ENCODE assay signal across 8 cellular contexts in the genomic region with DNA sequence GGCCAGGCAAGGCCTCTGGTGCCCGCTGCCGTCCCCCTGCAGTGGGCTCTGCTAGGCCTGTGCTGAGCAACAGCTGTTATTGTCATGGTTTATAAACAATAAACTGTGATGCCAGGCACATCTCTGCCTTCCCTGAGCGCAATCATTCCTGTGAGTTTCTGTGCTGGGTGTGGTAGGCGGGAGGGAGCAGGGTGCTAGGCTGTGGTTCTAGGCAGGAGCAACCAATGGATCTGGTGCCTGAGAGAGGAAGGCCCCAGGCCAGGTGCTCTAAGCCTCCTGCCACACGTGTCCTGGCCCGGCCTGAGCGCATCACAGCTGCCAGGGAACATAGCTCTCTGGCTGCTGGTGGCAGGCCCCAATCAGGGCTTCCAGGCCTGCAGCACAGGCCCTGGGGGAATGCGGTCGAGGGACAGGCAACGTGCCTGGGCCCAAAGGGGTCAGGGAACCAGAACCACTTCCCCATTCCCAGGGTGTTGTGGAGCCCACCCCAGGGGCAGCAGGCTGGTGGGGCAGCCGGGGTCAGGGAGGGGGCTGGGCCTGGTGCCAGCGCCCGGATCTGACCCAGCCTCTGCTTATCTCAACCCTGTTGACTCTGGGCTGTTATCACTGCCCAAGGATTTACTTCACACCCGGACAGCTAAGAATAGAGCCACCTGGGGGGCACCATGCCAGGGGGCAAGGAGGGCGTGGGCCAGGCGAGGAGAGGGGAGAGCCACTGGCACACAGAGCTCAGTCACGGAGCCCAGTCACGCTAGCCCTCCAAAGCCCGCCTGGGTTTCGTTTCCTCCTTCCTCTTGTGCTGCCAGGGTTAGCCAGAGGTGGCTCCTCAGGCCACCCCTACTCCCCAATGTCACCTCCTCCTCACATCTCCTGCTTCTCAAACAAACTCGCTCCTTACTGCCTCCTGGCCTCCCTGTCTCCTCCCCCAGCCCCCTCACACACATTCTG. TPM values are rescaled to one million over a fixed set of nuclear protein-coding genes. Genes with fewer than 3 reads are reported as not detected.
DNase-seq lines count a peak whose midpoint lies in the region; ATAC-seq, FAIRE-seq and TF ChIP-seq lines count a peak whose summit lies in the region.

No MANE protein-coding gene starts in this region.

- H2AFZ ChIP-seq in osteoblast (ENCODE audit: low read length) (no peak overlapping the region), smooth muscle cell (ENCODE audit: low read depth) (no peak overlapping the region)

- H3K4me3 Mint-ChIP-seq in activated T-helper 17 cell treated with anti-CD3 and anti-CD28 coated beads, Interleukin-2, amount 50 U/mL, for 72 hours = no peak overlapping the region

- peak overlapping the region; percentile 79 for H3K27ac Mint-ChIP-seq in activated T-helper 17 cell treated with anti-CD3 and anti-CD28 coated beads, Interleukin-2, amount 50 U/mL, for 72 hours

- H3K9ac ChIP-seq in BLaER1 (peak overlapping the region; percentile 73), smooth muscle cell (ENCODE audit: low read depth) (no peak overlapping the region)

- H3K4me2 ChIP-seq in BLaER1 = peak overlapping the region; percentile 98
- H3K4me2 ChIP-seq in osteoblast (ENCODE audit: insufficient read depth, low read length) = no peak overlapping the region
- H3K4me2 ChIP-seq in smooth muscle cell = no peak overlapping the region

- ATAC-seq in GM19035 (IDR thresholded peaks at IDR 0.05; ENCODE audit: unreplicated experiment) (peak; percentile 85), HG03342 (IDR thresholded peaks at IDR 0.05; ENCODE audit: unreplicated experiment) (peak; percentile 81)
- no peak for ATAC-seq in activated T-helper 17 cell treated with anti-CD3 and anti-CD28 coated beads, Interleukin-2, amount 50 U/mL, for 72 hours (replicated peaks)

- FAIRE-seq in D721Med (lab: Jason Lieb, UNC) = no peak

- H3K79me2 ChIP-seq in osteoblast (ENCODE audit: insufficient read depth, low read length) (no peaks in the 10 kb centered on the region), smooth muscle cell (ENCODE audit: low read depth) (no peaks in the 10 kb centered on the region)

- H3K36me3 Mint-ChIP-seq in activated T-helper 17 cell treated with anti-CD3 and anti-CD28 coated beads, Interleukin-2, amount 50 U/mL, for 72 hours (ENCODE audit: low read depth) = peaks cover 15% of the 10 kb centered on the region

- TF ChIP-seq CTCF in osteoblast (IDR thresholded peaks at IDR 0.05; ENCODE audit: extremely low read depth, low read depth, low read length) = no peak
- TF ChIP-seq CTCF in D721Med (IDR thresholded peaks at IDR 0.05; ENCODE audit: insufficient read depth, missing control alignments) = no peak
- no peak for TF ChIP-seq CTCF in smooth muscle cell (IDR thresholded peaks at IDR 0.05; ENCODE audit: borderline replicate concordance, insufficient read depth, poor library complexity, severe bottlenecking)

- H3K27ac ChIP-seq in BLaER1 = peak overlapping the region; percentile 86
- no peak overlapping the region for H3K27ac ChIP-seq in osteoblast (ENCODE audit: low read depth, low read length)
- no peak overlapping the region for H3K27ac ChIP-seq in smooth muscle cell (ENCODE audit: low read depth)

- H4K20me1 ChIP-seq in BLaER1 (0 out of 2 replicates have a peak, but pooled peaks cover 11% of the 10 kb centered on the region), osteoblast (ENCODE audit: insufficient read depth, low read length) (no peaks in the 10 kb centered on the region), smooth muscle cell (ENCODE audit: low read depth) (no peaks in the 10 kb centered on the region)

- H3K4me3 ChIP-seq in BLaER1 (peak overlapping the region; percentile 48), osteoblast (ENCODE audit: insufficient read depth, low read length) (no peak overlapping the region), smooth muscle cell (no peak overlapping the region)

- H3K9me3 ChIP-seq in BLaER1 (no peaks in the 10 kb centered on the region), osteoblast (ENCODE audit: low read depth, low read length) (no peaks in the 10 kb centered on the region), smooth muscle cell (replicated peaks; ENCODE audit: low read depth) (no peaks in the 10 kb centered on the region)

- H3K27me3 Mint-ChIP-seq in activated T-helper 17 cell treated with anti-CD3 and anti-CD28 coated beads, Interleukin-2, amount 50 U/mL, for 72 hours = no peaks in the 10 kb centered on the region

- no peaks in the 10 kb centered on the region for H3F3A ChIP-seq in smooth muscle cell (ENCODE audit: low read depth)

- H3K4me1 ChIP-seq in BLaER1 (peaks cover 57% of the 10 kb centered on the region), osteoblast (ENCODE audit: insufficient read depth, low read length) (no peaks in the 10 kb centered on the region), smooth muscle cell (ENCODE audit: low read depth) (no peaks in the 10 kb centered on the region)

- H3K4me1 Mint-ChIP-seq in activated T-helper 17 cell treated with anti-CD3 and anti-CD28 coated beads, Interleukin-2, amount 50 U/mL, for 72 hours = peaks cover 16% of the 10 kb centered on the region

- WGBS in smooth muscle cell (ENCODE audit: low lambda C conversion rate) = 84% methylated on average over 20 of the region's 21 CpGs

- no peaks in the 10 kb centered on the region for H3K9me3 Mint-ChIP-seq in activated T-helper 17 cell treated with anti-CD3 and anti-CD28 coated beads, Interleukin-2, amount 50 U/mL, for 72 hours

- H3K27me3 ChIP-seq in BLaER1 (no peaks in the 10 kb centered on the region), osteoblast (ENCODE audit: insufficient read depth, low read length) (no peaks in the 10 kb centered on the region), smooth muscle cell (ENCODE audit: low read depth) (no peaks in the 10 kb centered on the region)

- DNase-seq in osteoblast (ENCODE audit: insufficient read length, low spot score, missing footprints) (peak; percentile 76), NCI-H2081 treated with DMSO at 0.1 percent for 48 hours (lab: John Stamatoyannopoulos, UW) (no peak), D721Med (ENCODE audit: insufficient read length, low spot score) (no peak), smooth muscle cell (lab: John Stamatoyannopoulos, UW; ENCODE audit: unreplicated experiment) (no peak)

- H3K36me3 ChIP-seq in BLaER1 = peaks cover 35% of the 10 kb centered on the region
- H3K36me3 ChIP-seq in osteoblast (ENCODE audit: insufficient read depth, low read length) = no peaks in the 10 kb centered on the region
- no peaks in the 10 kb centered on the region for H3K36me3 ChIP-seq in smooth muscle cell (ENCODE audit: low read depth)

RNA-seq across cellular contexts. Expression of a gene that starts 11.5 kb away (rescaled TPM):
- total RNA-seq in activated T-helper 17 cell treated with anti-CD3 and anti-CD28 coated beads, Interleukin-2, amount 50 U/mL, for 72 hours = 10 to 100 TPM; 10.6 to 16.6 TPM
- total RNA-seq in osteoblast (3.2 and 3.3 TPM in 2 replicates), smooth muscle cell (1.5 and 3.8 TPM in 2 replicates)
- 3.6 and 4.3 TPM in 2 replicates for polyA plus RNA-seq in smooth muscle cell

RNA-seq across cellular contexts. Expression of a gene that starts 12.0 kb away (rescaled TPM):
- 100 to 1,000 TPM; 108 to 166 TPM for total RNA-seq in activated T-helper 17 cell treated with anti-CD3 and anti-CD28 coated beads, Interleukin-2, amount 50 U/mL, for 72 hours
- total RNA-seq in osteoblast (112 and 117 TPM in 2 replicates), smooth muscle cell (192 and 283 TPM in 2 replicates)
- 607 and 642 TPM in 2 replicates for polyA plus RNA-seq in smooth muscle cell

RNA-seq across cellular contexts. Expression of a gene that starts 22.6 kb away (rescaled TPM):
- total RNA-seq in activated T-helper 17 cell treated with anti-CD3 and anti-CD28 coated beads, Interleukin-2, amount 50 U/mL, for 72 hours = 10 to 100 TPM; 11.8 to 26.8 TPM
- total RNA-seq in osteoblast = 61.9 and 66.6 TPM in 2 replicates
- 17.2 and 28.5 TPM in 2 replicates for total RNA-seq in smooth muscle cell
- polyA plus RNA-seq in smooth muscle cell = 15.7 and 20.1 TPM in 2 replicates

RNA-seq across cellular contexts. Expression of a gene that starts 23.4 kb away (rescaled TPM):
- 10 to 100 TPM; 31.3 to 59.9 TPM for total RNA-seq in activated T-helper 17 cell treated with anti-CD3 and anti-CD28 coated beads, Interleukin-2, amount 50 U/mL, for 72 hours
- 37.4 and 42.7 TPM in 2 replicates for total RNA-seq in osteoblast
- total RNA-seq in smooth muscle cell = 45.2 and 55.4 TPM in 2 replicates
- 98.4 and 109 TPM in 2 replicates for polyA plus RNA-seq in smooth muscle cell

RNA-seq across cellular contexts. Expression of a gene that starts 44.8 kb away (rescaled TPM):
- total RNA-seq in activated T-helper 17 cell treated with anti-CD3 and anti-CD28 coated beads, Interleukin-2, amount 50 U/mL, for 72 hours = 10 to 100 TPM; 29.4 to 40.6 TPM
- total RNA-seq in osteoblast (15.9 and 34.4 TPM in 2 replicates), smooth muscle cell (51.5 and 69.1 TPM in 2 replicates)
- polyA plus RNA-seq in smooth muscle cell = 75.8 and 79.9 TPM in 2 replicates
